In genomic region chr6:7112741-7113313, GRCh38 we compare ENCODE assay signal across 8 cellular contexts. TPM values are rescaled to one million over a fixed set of nuclear protein-coding genes. Genes with fewer than 3 reads are reported as not detected.
DNase-seq lines count a peak whose midpoint lies in the region; ATAC-seq, FAIRE-seq and TF ChIP-seq lines count a peak whose summit lies in the region.

No MANE protein-coding gene starts in this region.

- no peaks in the 10 kb centered on the region for H3K9me3 Mint-ChIP-seq in activated CD4-positive, alpha-beta memory T cell treated with anti-CD3 and anti-CD28 coated beads for 36 hours

- H3K36me3 Mint-ChIP-seq in activated CD4-positive, alpha-beta memory T cell treated with anti-CD3 and anti-CD28 coated beads for 36 hours: peaks cover 3% of the 10 kb centered on the region

- H3K9me3 ChIP-seq in heart right ventricle: no peaks in the 10 kb centered on the region

- CTCF ChIA-PET in activated CD4-positive, alpha-beta memory T cell treated with anti-CD3 and anti-CD28 coated beads for 36 hours (lab: Charles Lee): no interaction called here

- POLR2A ChIA-PET in activated CD4-positive, alpha-beta memory T cell treated with anti-CD3 and anti-CD28 coated beads for 36 hours (lab: Charles Lee): interaction anchor here (1.0 kb wide), 1 partner anchor 25 kb away, joined by 4 read pairs; no protein-coding TSS in a partner anchor

- H3K4me3 ChIP-seq in heart right ventricle: peak overlapping the region in 3 of 10 donors; percentile 11 to 15 (median 14)

- no peaks in the 10 kb centered on the region for H3K27me3 Mint-ChIP-seq in activated CD4-positive, alpha-beta memory T cell treated with anti-CD3 and anti-CD28 coated beads for 36 hours

- peak in 4 of 8 donors; percentile 18 to 28 (median 22) for ATAC-seq in heart right ventricle
- no peak for ATAC-seq in HG03097 (IDR thresholded peaks at IDR 0.05; ENCODE audit: low FRiP score, unreplicated experiment)

- no peak for TF ChIP-seq CTCF in heart right ventricle (IDR thresholded peaks at IDR 0.05)

- no peak overlapping the region for H3K27ac Mint-ChIP-seq in activated CD4-positive, alpha-beta memory T cell treated with anti-CD3 and anti-CD28 coated beads for 36 hours

- FAIRE-seq in GM12892 (lab: Jason Lieb, UNC): peak; percentile 83

- peak overlapping the region in 9 of 10 donors; percentile 20 to 96 (median 37) for H3K27ac ChIP-seq in heart right ventricle

- peaks cover 13 to 82% (median 67%) of the 10 kb centered on the region in 9 donors for H3K4me1 ChIP-seq in heart right ventricle

- H3K36me3 ChIP-seq in heart right ventricle: no peaks in the 10 kb centered on the region

- TF ChIP-seq POLR2A in GM12892 (IDR thresholded peaks at IDR 0.05; ENCODE audit: low read depth, low read length): no peak

- peaks cover 74% of the 10 kb centered on the region for H3K4me1 Mint-ChIP-seq in activated CD4-positive, alpha-beta memory T cell treated with anti-CD3 and anti-CD28 coated beads for 36 hours (ENCODE audit: low read depth)

- 31 to 42% methylated on average over 15 of the region's 15 CpGs for WGBS in heart right ventricle, 2 donors

- DNase-seq in GM12892 (ENCODE audit: insufficient read length): no peak
- peak; percentile 59 to 62 for DNase-seq in Kasumi-1 (lab: John Stamatoyannopoulos, UW)
- DNase-seq in activated CD4-positive, alpha-beta memory T cell treated with anti-CD3 and anti-CD28 coated beads for 36 hours: peak; percentile 37
- DNase-seq in heart right ventricle: peak in 1 of 2 donors; percentile 30
- peak; percentile 31 for DNase-seq in stimulated activated CD4-positive, alpha-beta T cell treated with anti-CD3 and anti-CD28 coated beads, Interleukin-4, amount 100 ng/mL, for 1 hour
- DNase-seq in NCI-H2196 treated with DMSO at 0.1 percent for 48 hours (lab: John Stamatoyannopoulos, UW; ENCODE audit: unreplicated experiment): no peak
- DNase-seq in RPMI8226: no peak

- H3K4me3 Mint-ChIP-seq in activated CD4-positive, alpha-beta memory T cell treated with anti-CD3 and anti-CD28 coated beads for 36 hours: peak overlapping the region; percentile 57

- H3K27me3 ChIP-seq in heart right ventricle: no peaks in the 10 kb centered on the region

- intact Hi-C loops in activated CD4-positive, alpha-beta memory T cell treated with anti-CD3 and anti-CD28 coated beads for 36 hours (cut with micrococcal nuclease): no loop called here
- intact Hi-C loops in heart right ventricle (cut with DNase I): loop anchor here in 6 of 10 donors (5.0 to 10.0 kb wide), 6 partner anchors 52 to 274 kb away; partner anchors contain the start of genes CAGE1 (in 1 of the 6) and RIOK1 (in 1 of the 6)

RNA-seq across cellular contexts. Expression of gene RREB1, which starts 5.1 kb away (rescaled TPM):
- 7.8 TPM for polyA plus RNA-seq in GM12892 (2012; ENCODE audit: missing spikeins)
- 10 to 100 TPM; 13.0 to 13.5 TPM for total RNA-seq in activated CD4-positive, alpha-beta memory T cell treated with anti-CD3 and anti-CD28 coated beads for 36 hours
- total RNA-seq in heart right ventricle: 10 to 100 TPM; 32.2 to 47.1 (median 36.8) TPM
- polyA plus RNA-seq in heart right ventricle: 10 to 100 TPM in 1 of 2 donors, 1 to 10 TPM in 1; 3.0 to 11.4 TPM

Comparison
In these comparisons a context has a peak if more than half of its experiments do, and no peak if none do; other contexts are left out.
1. DNase-seq: peak in Kasumi-1 (2 of 2), activated CD4-positive, alpha-beta memory T cell treated with anti-CD3 and anti-CD28 coated beads for 36 hours (single experiment) and stimulated activated CD4-positive, alpha-beta T cell treated with anti-CD3 and anti-CD28 coated beads, Interleukin-4, amount 100 ng/mL, for 1 hour (single experiment); none in GM12892 (single experiment), NCI-H2196 treated with DMSO at 0.1 percent for 48 hours (single experiment) and RPMI8226 (single experiment).